In the genomic region with DNA sequence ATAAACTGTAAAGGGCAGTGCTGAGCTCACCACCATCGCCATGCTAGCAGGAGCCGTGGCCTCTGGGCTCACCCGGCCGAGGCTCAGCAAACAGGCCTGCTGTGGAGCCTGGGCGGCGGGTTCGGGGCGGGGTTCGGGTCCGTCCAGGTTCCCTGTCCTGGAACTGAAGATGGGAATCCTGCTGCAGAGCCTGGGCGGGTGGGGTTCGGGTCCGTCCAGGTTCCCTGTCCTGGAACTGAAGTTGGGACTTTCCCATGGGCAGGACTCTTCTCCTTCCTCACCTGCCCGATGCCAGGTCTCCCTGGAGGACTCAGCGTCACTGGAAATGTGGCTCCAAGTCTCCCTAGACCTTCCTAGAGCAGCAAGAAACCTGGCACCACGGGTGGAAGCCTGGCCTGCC, we compare ENCODE assay signal across 10 cellular contexts. TPM values are rescaled to one million over a fixed set of nuclear protein-coding genes. Genes with fewer than 3 reads are reported as not detected.
"Had no signal": no experiment of that assay in that cellular context is flagged by ENCODE, and none has a peak within 500 bp of the region (broad histone marks: within the 10 kb centered on the region; RNA-seq: fewer than 3 reads in every experiment).

No MANE protein-coding gene starts in this region.

- H3K36me3 Mint-ChIP-seq: IgD-negative memory B cell had no signal

- DNase-seq: GM23248, GOT3, H9, HCEC 1CT, KBM-7 had no signal

- H3K4me3 ChIP-seq: GM23248 had no signal

- H3K4me3 Mint-ChIP-seq: H9 had no signal

- H2AFZ ChIP-seq: GM23248 had no signal

- H3K27ac ChIP-seq: GM23248, HL-60, KMS-11 had no signal

- H3K27ac Mint-ChIP-seq: H9, IgD-negative memory B cell had no signal

- H3K4me2 ChIP-seq: KMS-11 had no signal

- H3K9ac ChIP-seq: GM23248, KMS-11 had no signal

RNA-seq across cellular contexts. Expression of a gene that starts 36.6 kb away (rescaled TPM):
- total RNA-seq: GM23248, HepG2, HT1080 had no signal
- polyA plus RNA-seq: GM23248, HepG2, IgD-negative memory B cell had no signal

RNA-seq across cellular contexts. Expression of a gene that starts 51.8 kb away (rescaled TPM):
- total RNA-seq: GM23248, H9, HepG2, HT1080 had no signal
- polyA plus RNA-seq: GM23248, HepG2, IgD-negative memory B cell had no signal
